ENCODE assay signal across 8 cellular contexts in the genomic region with DNA sequence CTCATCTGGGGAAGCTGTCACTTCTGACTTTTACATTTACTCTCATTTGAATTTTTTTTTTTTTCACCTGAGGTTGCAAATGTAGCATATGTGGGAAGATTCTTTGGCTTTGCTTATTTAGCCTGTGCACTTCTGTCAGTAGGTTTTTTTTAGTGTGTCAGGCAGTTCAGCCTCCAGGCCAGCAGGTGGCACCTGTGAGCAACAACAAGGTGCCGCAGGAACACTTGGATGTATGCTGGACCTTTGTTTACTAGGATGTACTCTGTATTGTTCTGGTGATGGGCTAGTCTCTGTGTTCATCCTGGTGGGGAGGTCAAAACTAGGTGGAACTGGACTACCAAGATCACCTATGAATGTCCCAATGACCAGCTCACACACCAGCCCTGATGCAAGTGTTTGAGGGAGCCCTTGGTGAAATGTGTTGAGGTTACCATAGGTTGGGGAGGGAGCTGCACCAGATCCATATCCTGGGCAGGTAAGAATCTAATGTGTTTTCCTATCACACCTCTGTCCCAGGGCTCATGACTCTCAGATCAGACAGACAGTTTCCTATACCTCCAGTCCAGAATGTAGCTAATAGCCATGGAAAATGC.
DNase-seq lines count a peak whose midpoint lies in the region; ATAC-seq and TF ChIP-seq lines count a peak whose summit lies in the region.

No MANE protein-coding gene starts in this region.

- in situ Hi-C loops in astrocyte of the cerebellum (cut with HindIII; ENCODE audit: low sequenced_read_pairs), result no loop called here

- DNase-seq in AG10803 (ENCODE audit: low read depth) (no peak), HK-2 (ENCODE audit: unreplicated experiment) (peak; percentile 40), astrocyte of the cerebellum (ENCODE audit: low read depth) (no peak), retinal pigment epithelial cell (ENCODE audit: low read depth) (no peak), cerebellar nuclear complex (lab: John Stamatoyannopoulos, UW) (no peak), HuH-7 (ENCODE audit: low spot score) (no peak), ecto neural progenitor cell (ENCODE audit: low spot score) (no peak)

- H3K4me3 ChIP-seq in AG10803 (ENCODE audit: low read length) (no peak overlapping the region), astrocyte of the cerebellum (ENCODE audit: low read depth, low read length) (no peak overlapping the region), retinal pigment epithelial cell (ENCODE audit: low read length) (no peak overlapping the region)

- TF ChIP-seq CTCF in AG10803 (conservative IDR thresholded peaks at IDR 0.05; ENCODE audit: low read length) (peak; percentile 37), astrocyte of the cerebellum (IDR thresholded peaks at IDR 0.05; ENCODE audit: low read depth, low read length, missing control alignments) (peak; percentile 54), retinal pigment epithelial cell (conservative IDR thresholded peaks at IDR 0.05; ENCODE audit: low read depth, low read length) (peak; percentile 61)

- peak; percentile 90 for ATAC-seq in GM18519 (IDR thresholded peaks at IDR 0.05; ENCODE audit: low FRiP score, unreplicated experiment)
